9 cellular contexts compared by ENCODE assay signal in genomic region chr5:149141957-149142851, GRCh38. TPM values are rescaled to one million over a fixed set of nuclear protein-coding genes. Genes with fewer than 3 reads are reported as not detected.
DNase-seq lines count a peak whose midpoint lies in the region; FAIRE-seq and TF ChIP-seq lines count a peak whose summit lies in the region.
"Had no signal": no experiment of that assay in that cellular context is flagged by ENCODE, and none has a peak within 500 bp of the region (broad histone marks: within the 10 kb centered on the region; RNA-seq: fewer than 3 reads in every experiment).

No MANE protein-coding gene starts in this region.

- DNase-seq in A172 (ENCODE audit: low spot score) (peak; percentile 61), HFFc6 (no peak), adrenal gland (peak; percentile 32 to 73 (median 50)), skeletal muscle cell (ENCODE audit: low read depth) (no peak), posterior vena cava (ENCODE audit: low spot score) (no peak), NCI-H2171 treated with DMSO at 0.1 percent for 48 hours (lab: John Stamatoyannopoulos, UW) (no peak), GM12891 (ENCODE audit: insufficient read length, low spot score) (no peak)

- H3K9ac ChIP-seq in iPS-15b (ENCODE audit: low read depth, low read length): no peak overlapping the region

- H3K27me3 ChIP-seq in adrenal gland (no peaks in the 10 kb centered on the region), iPS-15b (ENCODE audit: control insufficient read depth, insufficient read depth, low read length) (peaks cover 21% of the 10 kb centered on the region)

- H3K36me3 Mint-ChIP-seq in HFFc6 (ENCODE audit: low read depth): no peaks in the 10 kb centered on the region

- peak overlapping the region in 4 of 5 donors; percentile 31 to 85 (median 58) for H3K27ac ChIP-seq in adrenal gland

- peaks cover 2% of the 10 kb centered on the region; the same call in 1 of the 2 replicates for H3K27me3 Mint-ChIP-seq in HFFc6 (ENCODE audit: insufficient read depth)

- TF ChIP-seq POLR2A in adrenal gland (IDR thresholded peaks at IDR 0.05) (no peak), GM12891 (IDR thresholded peaks at IDR 0.05; ENCODE audit: low read depth, low read length) (no peak)

- TF ChIP-seq CTCF in HFFc6 (IDR thresholded peaks at IDR 0.05) (no peak), adrenal gland (IDR thresholded peaks at IDR 0.05) (no peak)

- peak overlapping the region; percentile 86 for H3K27ac Mint-ChIP-seq in HFFc6

- WGBS in adrenal gland, 4 donors: 52 to 62% (median 60%) methylated on average over 13 to 20 of the region's 20 CpGs

- no peaks in the 10 kb centered on the region for H3K36me3 ChIP-seq in adrenal gland (replicated peaks in 1 of 2)
- H3K36me3 ChIP-seq in iPS-15b (ENCODE audit: control insufficient read depth, insufficient read depth, low read length): no peaks in the 10 kb centered on the region

- peak overlapping the region; percentile 99 for H3K4me3 Mint-ChIP-seq in HFFc6

- no peaks in the 10 kb centered on the region for H3K9me3 Mint-ChIP-seq in HFFc6

- H3K4me3 ChIP-seq in adrenal gland (peak overlapping the region in 3 of 4 donors; percentile 29 to 84 (median 81)), iPS-15b (ENCODE audit: low read depth, low read length) (peak overlapping the region; percentile 66), skeletal muscle cell (ENCODE audit: low read depth, low read length) (peak overlapping the region; percentile 78)

- FAIRE-seq in GM12891 (lab: Jason Lieb, UNC): no peak
- FAIRE-seq: endometrium had no signal

- H3K9me3 ChIP-seq in adrenal gland (replicated peaks in 1 of 3) (no peaks in the 10 kb centered on the region), iPS-15b (ENCODE audit: control insufficient read depth, insufficient read depth, low read length) (no peaks in the 10 kb centered on the region)

- H3K4me1 Mint-ChIP-seq in HFFc6 (ENCODE audit: low read depth): peaks cover 27% of the 10 kb centered on the region

- H3K4me1 ChIP-seq in adrenal gland (replicated peaks in 1 of 2) (peaks cover 20 to 27% of the 10 kb centered on the region in 2 donors), iPS-15b (ENCODE audit: control insufficient read depth, insufficient read depth, low read length) (no peaks in the 10 kb centered on the region)

- intact Hi-C loops in adrenal gland (cut with DNase I): loop anchor here (5.0 kb wide), 1 partner anchor 90 kb away; no protein-coding TSS in a partner anchor
- intact Hi-C loops in posterior vena cava (cut with DNase I): loop anchor here (5.0 kb wide), 1 partner anchor 85 kb away; no protein-coding TSS in a partner anchor

TF ChIP-seq in GM12891, 5 proteins besides CTCF, POLR2A, EP300 and RAD21:
- TF ChIP-seq POU2F2 (IDR thresholded peaks at IDR 0.05; ENCODE audit: low read depth, low read length): no peak
- TF ChIP-seq PAX5 (IDR thresholded peaks at IDR 0.05; ENCODE audit: insufficient read depth, low read length, severe bottlenecking): no peak
- no peak for TF ChIP-seq POLR2AphosphoS5 (IDR thresholded peaks at IDR 0.05; ENCODE audit: low read depth, low read length)
- TF ChIP-seq TAF1 (IDR thresholded peaks at IDR 0.05; ENCODE audit: low read depth, low read length): no peak
- TF ChIP-seq SPI1 (IDR thresholded peaks at IDR 0.05; ENCODE audit: low read depth, low read length): no peak

RNA-seq across cellular contexts. Expression of gene ABLIM3, which starts 0.9 kb away (rescaled TPM):
- 12.6 and 15.9 TPM in 2 replicates for total RNA-seq in A172 (2014; rRNA removed; shearing (Covaris generic))
- total RNA-seq in HFFc6 (2021; fragmentation: NEBNext Ultra II Directional; extraction: Animal tissue kit (Norgen Biotek cat#: 25700)): 10 to 100 TPM; 29.3 to 54.1 (median 48.3) TPM
- total RNA-seq in adrenal gland: 10 to 100 TPM in 7 of 8 donors, 1 to 10 TPM in 1; 8.3 to 27.6 (median 17.5) TPM
- polyA plus RNA-seq in adrenal gland: 10 to 100 TPM in 2 of 3 donors, 1 to 10 TPM in 1; 8.8 to 10.8 (median 10.4) TPM
- 10 to 100 TPM; 31.4 to 45.4 TPM for total RNA-seq in posterior vena cava
- polyA plus RNA-seq in GM12891 (2012; ENCODE audit: low read depth, missing spikeins): not detected

Comparison
In these comparisons a context has a peak if more than half of its experiments do, and no peak if none do; other contexts are left out.
1. DNase-seq: peak in A172 (single experiment) and adrenal gland (7 of 7); none in HFFc6 (single experiment), skeletal muscle cell (single experiment), posterior vena cava (single experiment), NCI-H2171 treated with DMSO at 0.1 percent for 48 hours (single experiment) and GM12891 (single experiment).
2. Peak in every context shown above with its lines, with median percentiles within 50 percentile points of each other: H3K4me3 ChIP-seq.